ENCODE assay signal across 8 cellular contexts in genomic region chr20:62641749-62642665, GRCh38. TPM values are rescaled to one million over a fixed set of nuclear protein-coding genes. Genes with fewer than 3 reads are reported as not detected.
DNase-seq lines count a peak whose midpoint lies in the region; ATAC-seq and TF ChIP-seq lines count a peak whose summit lies in the region.

Gene SLCO4A1, plus strand, starts transcription at chr20:62642503. Its CDS starts 13,952 bp downstream, at chr20:62656455.

- peaks cover 37 to 56% of the 10 kb centered on the region in 2 experiments for H3K4me1 ChIP-seq in HCT116 (ENCODE audit: control insufficient read depth in 1 of 2, insufficient read depth in 2 of 2, low read length in 2 of 2)
- H3K4me1 ChIP-seq in adipocyte (ENCODE audit: control insufficient read depth, insufficient read depth, low read length) = peaks cover 14% of the 10 kb centered on the region
- no peaks in the 10 kb centered on the region for H3K4me1 ChIP-seq in right cardiac atrium (ENCODE audit: control insufficient read depth, insufficient read depth, low read length)

- H3K79me2 ChIP-seq in HCT116 (ENCODE audit: insufficient read depth, low read length) = peaks cover 48% of the 10 kb centered on the region

- peak within 1 kb of the TSS; percentile 87 for H3K4me2 ChIP-seq in HCT116 (ENCODE audit: low read length)

- RAD21 ChIA-PET in HCT116 (lab: Charles Lee; ENCODE audit: low non-redundant PET in 1 of 2, low total read pairs in 2 of 2, uncharacterized antibody in 2 of 2, unreplicated experiment in 2 of 2) = interaction anchor here in 1 of 2 experiments (0.7 kb wide), 1 partner anchor 152 kb away, joined by 3 read pairs; no protein-coding TSS in a partner anchor

- H3K9me3 ChIP-seq in HCT116 (ENCODE audit: control insufficient read depth in 1 of 2, insufficient read depth in 1 of 2, low read depth in 1 of 2, low read length in 2 of 2) (no peaks in the 10 kb centered on the region), adipocyte (ENCODE audit: control insufficient read depth, low read length) (no peaks in the 10 kb centered on the region), right cardiac atrium (ENCODE audit: control insufficient read depth, low read length) (no peaks in the 10 kb centered on the region)

- TF ChIP-seq RAD21 in HCT116 (IDR thresholded peaks at IDR 0.05; ENCODE audit: low read depth) = no peak

- TF ChIP-seq CTCF in HCT116 (IDR thresholded peaks at IDR 0.05 in 2 of 3, conservative IDR thresholded peaks at IDR 0.05 in 1 of 3; ENCODE audit: borderline replicate concordance in 1 of 3, insufficient read depth in 1 of 3, low read depth in 2 of 3, low read length in 2 of 3) = 0 out of 6 replicates have a peak, but pooled peaks of 1 of the 3 experiments have one; percentile 1
- TF ChIP-seq CTCF in retinal pigment epithelial cell (conservative IDR thresholded peaks at IDR 0.05; ENCODE audit: low read depth, low read length) = no peak

- TF ChIP-seq POLR2A in HCT116 (IDR thresholded peaks at IDR 0.05; ENCODE audit: borderline replicate concordance, extremely low read depth, insufficient read depth, insufficient read length) = peak; percentile 59

- BruUV-seq in HCT116 (replicated peaks; lab: Mats Ljungman, UMichigan) = TSS peak; percentile 79

- 2% methylated on average over 100 of the region's 100 CpGs for WGBS in right cardiac atrium

- no peak within 1 kb of the TSS for H2AFZ ChIP-seq in HCT116 (ENCODE audit: low read depth, low read length, poor library complexity, severe bottlenecking)

- H3K4me3 Mint-ChIP-seq in T-cell = peak within 1 kb of the TSS; percentile 73 to 75 (median 74)

- peaks cover 0 to 17% (median 15%) of the 10 kb centered on the region in 3 donors for H3K4me1 Mint-ChIP-seq in T-cell

- H3K27ac ChIP-seq in HCT116 (ENCODE audit: low read depth, low read length) = peak within 1 kb of the TSS; percentile 90
- H3K27ac ChIP-seq in right cardiac atrium (ENCODE audit: low read length) = peak within 1 kb of the TSS; percentile 64

- no peaks in the 10 kb centered on the region for H3K36me3 Mint-ChIP-seq in T-cell

- POLR2A ChIA-PET in HCT116 (lab: Charles Lee) = interaction anchor here (0.9 to 1.4 kb wide), 2 partner anchors 18 to 150 kb away, joined by 3 read pairs; no protein-coding TSS in a partner anchor
- POLR2A ChIA-PET in T-cell (lab: Charles Lee) = no interaction called here

- DNase-seq in ELR (ENCODE audit: low read depth) = peak; percentile 84
- DNase-seq in HCT116 (ENCODE audit: low read depth, low spot score) = peak; percentile 48
- DNase-seq in NAMALWA (ENCODE audit: low spot score) = peak; percentile 87
- DNase-seq in T-cell = peak; percentile 66 to 88 (median 78)
- peak; percentile 76 for DNase-seq in adipocyte (ENCODE audit: low read depth)
- peak; percentile 83 to 92 (median 92) for DNase-seq in right cardiac atrium
- DNase-seq in retinal pigment epithelial cell (ENCODE audit: low read depth) = no peak
- no peak for DNase-seq in cortex of kidney (lab: John Stamatoyannopoulos, UW)

- H4K20me1 ChIP-seq in HCT116 (ENCODE audit: insufficient read depth) = peaks cover 9% of the 10 kb centered on the region; the same call in 1 of the 2 replicates

- H3K9me2 ChIP-seq in HCT116 (ENCODE audit: insufficient read depth) = no peaks in the 10 kb centered on the region

- peaks cover 0 to 33% of the 10 kb centered on the region in 2 experiments; a peak in 2 of 4 replicates for H3K36me3 ChIP-seq in HCT116 (ENCODE audit: control insufficient read depth in 1 of 2, insufficient read depth in 2 of 2, low read length in 2 of 2)
- no peaks in the 10 kb centered on the region for H3K36me3 ChIP-seq in adipocyte (ENCODE audit: control insufficient read depth, insufficient read depth, low read length, severe bottlenecking)

- H3K27me3 ChIP-seq in HCT116 (ENCODE audit: insufficient read depth, low read length) = no peaks in the 10 kb centered on the region
- H3K27me3 ChIP-seq in adipocyte (replicated peaks; ENCODE audit: control insufficient read depth, insufficient read depth, low read length) = peaks cover 19% of the 10 kb centered on the region
- H3K27me3 ChIP-seq in right cardiac atrium (ENCODE audit: control insufficient read depth, insufficient read depth) = no peaks in the 10 kb centered on the region

- H3K9ac ChIP-seq in HCT116 (ENCODE audit: low read length) (peak within 1 kb of the TSS; percentile 86), adipocyte (ENCODE audit: low read length) (peak within 1 kb of the TSS; percentile 57)

- intact Hi-C loops in HCT116 (cut with micrococcal nuclease) (no loop called here), right cardiac atrium (cut with DNase I) (no loop called here)

- peaks cover 0 to 3% of the 10 kb centered on the region in 2 donors for H3K27me3 Mint-ChIP-seq in T-cell

- H3K9me3 Mint-ChIP-seq in T-cell = no peaks in the 10 kb centered on the region

- H3K27ac Mint-ChIP-seq in T-cell = no peak within 1 kb of the TSS

- ATAC-seq in HCT116 (peak; percentile 87), T-cell (replicated peaks in 1 of 4) (peak; percentile 91 to 95 (median 94)), right cardiac atrium (peak; percentile 87 to 92)

- H3K4me3 ChIP-seq in HCT116 (replicated peaks in 1 of 2; ENCODE audit: low read depth in 1 of 2, low read length in 2 of 2) = peak within 1 kb of the TSS; percentile 80 to 83
- peak within 1 kb of the TSS; percentile 74 for H3K4me3 ChIP-seq in adipocyte (ENCODE audit: low read length)
- peak within 1 kb of the TSS; percentile 49 for H3K4me3 ChIP-seq in right cardiac atrium (ENCODE audit: low read length)
- peak within 1 kb of the TSS; percentile 54 for H3K4me3 ChIP-seq in retinal pigment epithelial cell (ENCODE audit: low read length)

- CTCF ChIA-PET in HCT116 (lab: Charles Lee) (interaction anchor here (0.8 to 1.4 kb wide), 3 partner anchors 16 to 166 kb away, joined by 3 to 7 read pairs (median 3); no protein-coding TSS in a partner anchor), T-cell (lab: Charles Lee) (interaction anchor here (0.6 to 1.9 kb wide), 2 partner anchors 9 to 250 kb away, joined by 5 to 6 read pairs; no protein-coding TSS in a partner anchor)

TF ChIP-seq in HCT116, 20 proteins besides CTCF, POLR2A, EP300 and RAD21:
- peak; percentile 20 for TF ChIP-seq TCF7L2 (IDR thresholded peaks at IDR 0.05; ENCODE audit: borderline replicate concordance, extremely low read depth, insufficient read depth, insufficient read length)
- TF ChIP-seq ZNF274 (IDR thresholded peaks at IDR 0.05; ENCODE audit: low read depth, low read length) = no peak
- TF ChIP-seq ZFX (IDR thresholded peaks at IDR 0.05) = no peak
- TF ChIP-seq, protein P1, sequence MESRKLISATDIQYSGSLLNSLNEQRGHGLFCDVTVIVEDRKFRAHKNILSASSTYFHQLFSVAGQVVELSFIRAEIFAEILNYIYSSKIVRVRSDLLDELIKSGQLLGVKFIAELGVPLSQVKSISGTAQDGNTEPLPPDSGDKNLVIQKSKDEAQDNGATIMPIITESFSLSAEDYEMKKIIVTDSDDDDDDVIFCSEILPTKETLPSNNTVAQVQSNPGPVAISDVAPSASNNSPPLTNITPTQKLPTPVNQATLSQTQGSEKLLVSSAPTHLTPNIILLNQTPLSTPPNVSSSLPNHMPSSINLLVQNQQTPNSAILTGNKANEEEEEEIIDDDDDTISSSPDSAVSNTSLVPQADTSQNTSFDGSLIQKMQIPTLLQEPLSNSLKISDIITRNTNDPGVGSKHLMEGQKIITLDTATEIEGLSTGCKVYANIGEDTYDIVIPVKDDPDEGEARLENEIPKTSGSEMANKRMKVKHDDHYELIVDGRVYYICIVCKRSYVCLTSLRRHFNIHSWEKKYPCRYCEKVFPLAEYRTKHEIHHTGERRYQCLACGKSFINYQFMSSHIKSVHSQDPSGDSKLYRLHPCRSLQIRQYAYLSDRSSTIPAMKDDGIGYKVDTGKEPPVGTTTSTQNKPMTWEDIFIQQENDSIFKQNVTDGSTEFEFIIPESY (IDR thresholded peaks at IDR 0.05; ENCODE audit: extremely low read depth, insufficient replicate concordance, low read length) = peak; percentile 59
- no peak for TF ChIP-seq JUND (IDR thresholded peaks at IDR 0.05)
- TF ChIP-seq SRF (IDR thresholded peaks at IDR 0.05; ENCODE audit: low read depth) = no peak
- no peak for TF ChIP-seq CEBPB (IDR thresholded peaks at IDR 0.05; ENCODE audit: low read depth)
- TF ChIP-seq MAX (IDR thresholded peaks at IDR 0.05) = no peak
- TF ChIP-seq POLR2AphosphoS5 (IDR thresholded peaks at IDR 0.05; ENCODE audit: low read depth, low read length) = peak; percentile 89
- no peak for TF ChIP-seq FOSL1 (IDR thresholded peaks at IDR 0.05; ENCODE audit: low read depth)
- no peak for TF ChIP-seq SP1 (IDR thresholded peaks at IDR 0.05; ENCODE audit: low read depth)
- no peak for TF ChIP-seq ELF1 (IDR thresholded peaks at IDR 0.05; ENCODE audit: borderline replicate concordance, low read depth)

RNA-seq across cellular contexts. Expression of gene SLCO4A1, which starts in this region (rescaled TPM):
- total RNA-seq in HCT116 (2021; ENCODE audit: unreplicated experiment) = 107 TPM
- 119 and 125 TPM in 2 replicates for polyA plus RNA-seq in HCT116 (2012)
- 1 to 10 TPM in 4 of 5 donors, under 1 TPM in 1; 0.98 to 7.2 (median 5.4) TPM for total RNA-seq in T-cell
- total RNA-seq in right cardiac atrium = 1 to 10 TPM; 4.1 to 8.4 (median 5.3) TPM
- polyA plus RNA-seq in right cardiac atrium = 15.5 TPM

Comparison
In these comparisons a context has a peak if more than half of its experiments do, and no peak if none do; other contexts are left out.
1. RNA of gene SLCO4A1 (total RNA-seq): 107 TPM in HCT116 (single experiment); 4.1 to 8.4 TPM in right cardiac atrium and 0.98 to 7.2 TPM in T-cell; every median in the first group is over 10 times any median in the second.
2. DNase-seq: peak in ELR (single experiment), HCT116 (single experiment), NAMALWA (single experiment), T-cell (34 of 34), adipocyte (single experiment) and right cardiac atrium (3 of 3); none in retinal pigment epithelial cell (single experiment) and cortex of kidney (single experiment).
3. Peak in every context shown above with its lines, with median percentiles within 50 percentile points of each other: ATAC-seq and H3K4me3 ChIP-seq.